Comparison of ENCODE assay signal across 2 cellular contexts in the genomic region with DNA sequence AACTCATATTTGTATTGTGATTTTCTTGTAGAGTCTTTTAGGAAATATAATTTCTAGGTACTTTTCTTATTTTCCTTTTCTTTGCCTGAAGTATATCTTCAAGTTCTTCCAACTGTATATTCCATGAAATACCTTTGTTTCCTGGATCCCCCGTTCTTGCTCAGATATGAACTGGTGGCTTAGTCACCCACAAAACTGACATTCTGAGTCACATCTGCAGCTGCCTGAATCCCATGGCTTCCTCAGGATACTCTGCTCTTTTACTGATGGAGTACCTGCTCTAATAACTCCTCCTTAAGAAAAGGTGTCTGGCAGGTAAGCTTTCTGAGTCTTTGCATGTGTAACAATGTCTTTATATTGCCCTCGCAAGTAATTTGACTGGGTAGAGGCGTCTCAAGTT. TPM values are rescaled to one million over a fixed set of nuclear protein-coding genes. Genes with fewer than 3 reads are reported as not detected.
"Had no signal": no experiment of that assay in that cellular context is flagged by ENCODE, and none has a peak within 500 bp of the region (broad histone marks: within the 10 kb centered on the region; RNA-seq: fewer than 3 reads in every experiment).

No MANE protein-coding gene starts in this region.

RNA-seq across cellular contexts. Expression of gene NEK5, which starts 35.0 kb away (rescaled TPM):
- total RNA-seq: activated CD8-positive, alpha-beta memory T cell treated with anti-CD3 and anti-CD28 coated beads, Interleukin-2, amount 10 ng/mL, durations not matched to agents 7 days and 5 days; activated CD8-positive, alpha-beta T cell treated with anti-CD3 and anti-CD28 coated beads, Interleukin-2, amount 10 ng/mL, durations not matched to agents 7 days and 5 days had no signal
